ENCODE assay signal across 14 cellular contexts in genomic region chr10:73079779-73080178, GRCh38. TPM values are rescaled to one million over a fixed set of nuclear protein-coding genes. Genes with fewer than 3 reads are reported as not detected.
DNase-seq lines count a peak whose midpoint lies in the region; ATAC-seq and TF ChIP-seq lines count a peak whose summit lies in the region.
"Had no signal": no experiment of that assay in that cellular context is flagged by ENCODE, and none has a peak within 500 bp of the region (broad histone marks: within the 10 kb centered on the region; RNA-seq: fewer than 3 reads in every experiment).

No MANE protein-coding gene starts in this region.

- ATAC-seq in stimulated activated naive CD8-positive, alpha-beta T cell treated with anti-CD3 and anti-CD28 coated beads, Interleukin-15, amount 100 ng/mL, for 72 hours, result peak; percentile 48
- no peak for ATAC-seq in stimulated activated naive CD8-positive, alpha-beta T cell treated with anti-CD3 and anti-CD28 coated beads, Interleukin-15, Interleukin-2, amounts not matched to agents 100 U/mL and 50 U/mL, for 24 hours
- ATAC-seq in GM21786 (IDR thresholded peaks at IDR 0.05; ENCODE audit: unreplicated experiment) (peak; percentile 74), HG03354 (IDR thresholded peaks at IDR 0.05; ENCODE audit: poor library complexity, severe bottlenecking, unreplicated experiment) (peak; percentile 82), T-cell (replicated peaks in 1 of 4) (no peak), GM21367 (IDR thresholded peaks at IDR 0.05; ENCODE audit: unreplicated experiment) (no peak)
- ATAC-seq: A549; CD8-positive, alpha-beta T cell had no signal

- no peaks in the 10 kb centered on the region for H3K9me3 Mint-ChIP-seq in stimulated activated naive CD8-positive, alpha-beta T cell treated with anti-CD3 and anti-CD28 coated beads, Interleukin-15, amount 100 ng/mL, for 72 hours
- H3K9me3 Mint-ChIP-seq in T-cell, result no peaks in the 10 kb centered on the region
- H3K9me3 Mint-ChIP-seq: activated naive CD4-positive, alpha-beta T cell treated with anti-CD3 and anti-CD28 coated beads, Interleukin-2, amount 50 U/mL, for 24 hours; CD8-positive, alpha-beta T cell had no signal

- no peak overlapping the region for H3K4me3 Mint-ChIP-seq in stimulated activated naive CD8-positive, alpha-beta T cell treated with anti-CD3 and anti-CD28 coated beads, Interleukin-15, amount 100 ng/mL, for 72 hours
- H3K4me3 Mint-ChIP-seq in T-cell, result no peak overlapping the region
- H3K4me3 Mint-ChIP-seq: activated naive CD4-positive, alpha-beta T cell treated with anti-CD3 and anti-CD28 coated beads, Interleukin-2, amount 50 U/mL, for 24 hours; CD8-positive, alpha-beta T cell had no signal

- peaks cover 22% of the 10 kb centered on the region; the same call in 1 of the 2 replicates for H3K79me2 ChIP-seq in MM.1S (ENCODE audit: low read length)

- CTCF ChIA-PET in T-cell (lab: Charles Lee), result interaction anchor here in 1 of 2 donors (1.0 kb wide), 1 partner anchor 11 kb away, joined by 3 read pairs; no protein-coding TSS in a partner anchor

- POLR2A ChIA-PET in T-cell (lab: Charles Lee), result no interaction called here

- H3K27me3 Mint-ChIP-seq in stimulated activated naive CD8-positive, alpha-beta T cell treated with anti-CD3 and anti-CD28 coated beads, Interleukin-15, amount 100 ng/mL, for 72 hours, result no peaks in the 10 kb centered on the region
- no peaks in the 10 kb centered on the region for H3K27me3 Mint-ChIP-seq in T-cell
- H3K27me3 Mint-ChIP-seq: activated naive CD4-positive, alpha-beta T cell treated with anti-CD3 and anti-CD28 coated beads, Interleukin-2, amount 50 U/mL, for 24 hours had no signal

- H3K36me3 Mint-ChIP-seq in T-cell, result no peaks in the 10 kb centered on the region
- H3K36me3 Mint-ChIP-seq: activated naive CD4-positive, alpha-beta T cell treated with anti-CD3 and anti-CD28 coated beads, Interleukin-2, amount 50 U/mL, for 24 hours; CD8-positive, alpha-beta T cell had no signal

- no peak overlapping the region for H3K4me2 ChIP-seq in MM.1S (ENCODE audit: low read depth, low read length)
- H3K4me2 ChIP-seq: A549 had no signal

- no peak overlapping the region for H3K27ac ChIP-seq in MM.1S (ENCODE audit: low read length)
- H3K27ac ChIP-seq: A549, pancreas had no signal

- no peak overlapping the region for H3K4me3 ChIP-seq in MM.1S (ENCODE audit: low read length)
- H3K4me3 ChIP-seq: A549, pancreas had no signal

- no peak overlapping the region for H3K27ac Mint-ChIP-seq in stimulated activated naive CD8-positive, alpha-beta T cell treated with anti-CD3 and anti-CD28 coated beads, Interleukin-15, amount 100 ng/mL, for 72 hours
- H3K27ac Mint-ChIP-seq in T-cell, result no peak overlapping the region
- H3K27ac Mint-ChIP-seq: activated naive CD4-positive, alpha-beta T cell treated with anti-CD3 and anti-CD28 coated beads, Interleukin-2, amount 50 U/mL, for 24 hours; CD8-positive, alpha-beta T cell had no signal

- H3K4me1 Mint-ChIP-seq in stimulated activated naive CD8-positive, alpha-beta T cell treated with anti-CD3 and anti-CD28 coated beads, Interleukin-15, amount 100 ng/mL, for 72 hours, result peaks cover 17% of the 10 kb centered on the region
- peaks cover 10 to 20% (median 20%) of the 10 kb centered on the region in 3 donors for H3K4me1 Mint-ChIP-seq in T-cell

- no peaks in the 10 kb centered on the region for H3K9me2 ChIP-seq in MM.1S (replicated peaks; ENCODE audit: insufficient read depth, low read length)

- H3K4me1 ChIP-seq in MM.1S (ENCODE audit: low read length), result no peaks in the 10 kb centered on the region

- no peaks in the 10 kb centered on the region for H3K36me3 ChIP-seq in MM.1S (replicated peaks; ENCODE audit: insufficient read depth, low read length)
- H3K36me3 ChIP-seq: pancreas had no signal

- DNase-seq in stimulated activated naive CD8-positive, alpha-beta T cell treated with anti-CD3 and anti-CD28 coated beads, Interleukin-15, amount 100 ng/mL, for 72 hours, result no peak
- no peak for DNase-seq in stimulated activated naive CD8-positive, alpha-beta T cell treated with anti-CD3 and anti-CD28 coated beads, Interleukin-15, Interleukin-2, amounts not matched to agents 100 U/mL and 50 U/mL, for 24 hours
- DNase-seq in T-cell, result no peak
- DNase-seq in MM.1S, result no peak
- no peak for DNase-seq in NCI-H1092 treated with DMSO at 0.1 percent for 48 hours (lab: John Stamatoyannopoulos, UW)
- DNase-seq: CD8-positive, alpha-beta T cell; NCI-H2171 treated with DMSO at 0.1 percent for 48 hours; pancreas; stimulated activated CD4-positive, alpha-beta T cell treated with anti-CD3 and anti-CD28 coated beads, Interleukin-12 subunit alpha, Interleukin-12 subunit beta, amount 100 ng/mL, for 4 hours had no signal

- H3F3A ChIP-seq in MM.1S (ENCODE audit: insufficient read depth, low read length), result no peaks in the 10 kb centered on the region

- H2AFZ ChIP-seq in MM.1S (ENCODE audit: low read length), result no peak overlapping the region

- no peak for TF ChIP-seq CTCF in MM.1S (IDR thresholded peaks at IDR 0.05; ENCODE audit: low read length)

- no peaks in the 10 kb centered on the region for H3K27me3 ChIP-seq in MM.1S (replicated peaks; ENCODE audit: insufficient read depth, low read length)
- H3K27me3 ChIP-seq: pancreas had no signal

- H4K20me1 ChIP-seq in MM.1S (ENCODE audit: insufficient read depth, low read length), result no peaks in the 10 kb centered on the region

- no peak overlapping the region for H3K9ac ChIP-seq in MM.1S (ENCODE audit: low read length)

- H3K9me3 ChIP-seq in MM.1S (replicated peaks; ENCODE audit: insufficient read depth, low read length), result no peaks in the 10 kb centered on the region
- H3K9me3 ChIP-seq: A549, pancreas had no signal

RNA-seq across cellular contexts. Expression of gene P4HA1, which starts 16.9 kb away (rescaled TPM):
- 10 to 100 TPM; 11.3 to 15.4 (median 13.0) TPM for total RNA-seq in T-cell

RNA-seq across cellular contexts. Expression of gene NUDT13, which starts 30.5 kb away (rescaled TPM):
- 1 to 10 TPM in 4 of 5 donors, under 1 TPM in 1; 0.49 to 3.3 (median 2.2) TPM for total RNA-seq in T-cell

Comparison
In these comparisons a context has a peak if more than half of its experiments do, and no peak if none do; other contexts are left out.
1. ATAC-seq: peak in stimulated activated naive CD8-positive, alpha-beta T cell treated with anti-CD3 and anti-CD28 coated beads, Interleukin-15, amount 100 ng/mL, for 72 hours (single experiment), GM21786 (single experiment) and HG03354 (single experiment); none in stimulated activated naive CD8-positive, alpha-beta T cell treated with anti-CD3 and anti-CD28 coated beads, Interleukin-15, Interleukin-2, amounts not matched to agents 100 U/mL and 50 U/mL, for 24 hours (single experiment), T-cell (0 of 4) and GM21367 (single experiment).